ENCODE assay signal across 2 cellular contexts in the genomic region with DNA sequence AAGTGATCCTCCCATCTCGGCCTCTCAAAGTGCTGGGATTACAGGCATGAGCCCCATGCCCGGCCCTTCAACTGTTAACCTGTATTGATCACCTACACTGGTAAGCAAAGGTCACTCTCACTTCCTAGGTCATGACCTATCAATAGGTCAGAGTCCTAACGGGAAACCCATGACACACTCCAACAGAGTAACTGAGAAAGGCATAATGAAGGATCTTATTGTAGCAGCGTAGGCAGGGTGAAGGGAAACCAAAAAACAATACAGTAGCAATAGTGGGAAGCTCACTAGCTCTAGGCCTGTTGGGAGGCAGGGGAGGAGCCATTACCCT.
TF ChIP-seq lines count a peak whose summit lies in the region.

No MANE protein-coding gene starts in this region.

TF ChIP-seq in GM12878, 131 proteins besides CTCF, POLR2A, EP300 and RAD21:
- no peak for TF ChIP-seq IKZF1 (conservative IDR thresholded peaks at IDR 0.05)
- no peak for TF ChIP-seq PRDM15 (CRISPR knock-in tag; IDR thresholded peaks at IDR 0.05)
- no peak for TF ChIP-seq SMAD1 (IDR thresholded peaks at IDR 0.05; ENCODE audit: low read depth, partially characterized antibody)
- TF ChIP-seq TBL1XR1 (IDR thresholded peaks at IDR 0.05; ENCODE audit: low read depth, low read length) = no peak
- no peak for TF ChIP-seq JUNB (IDR thresholded peaks at IDR 0.05)
- 0 out of 2 replicates have a peak, but pooled peaks have one; percentile 20 for TF ChIP-seq NR2F1 (conservative IDR thresholded peaks at IDR 0.05)

TF ChIP-seq in liver, 16 proteins besides CTCF, POLR2A, EP300 and RAD21:
- TF ChIP-seq, protein P1, sequence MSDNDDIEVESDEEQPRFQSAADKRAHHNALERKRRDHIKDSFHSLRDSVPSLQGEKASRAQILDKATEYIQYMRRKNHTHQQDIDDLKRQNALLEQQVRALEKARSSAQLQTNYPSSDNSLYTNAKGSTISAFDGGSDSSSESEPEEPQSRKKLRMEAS (IDR thresholded peaks at IDR 0.05) = peak; percentile 86
- TF ChIP-seq, protein P2, sequence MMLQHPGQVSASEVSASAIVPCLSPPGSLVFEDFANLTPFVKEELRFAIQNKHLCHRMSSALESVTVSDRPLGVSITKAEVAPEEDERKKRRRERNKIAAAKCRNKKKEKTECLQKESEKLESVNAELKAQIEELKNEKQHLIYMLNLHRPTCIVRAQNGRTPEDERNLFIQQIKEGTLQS (IDR thresholded peaks at IDR 0.05) = peak; percentile 23
- peak; percentile 48 to 57 for TF ChIP-seq EGR1 (IDR thresholded peaks at IDR 0.05; ENCODE audit: low read depth in 2 of 2)
- TF ChIP-seq HNF4A (conservative IDR thresholded peaks at IDR 0.05) = peak; percentile 93 to 97
- TF ChIP-seq YY1 (IDR thresholded peaks at IDR 0.05) = no peak
- TF ChIP-seq SP1 (IDR thresholded peaks at IDR 0.05) = peak; percentile 94
- peak; percentile 61 to 83 for TF ChIP-seq JUND (IDR thresholded peaks at IDR 0.05)
- no peak for TF ChIP-seq TAF1 (conservative IDR thresholded peaks at IDR 0.05)
- TF ChIP-seq HNF4G (IDR thresholded peaks at IDR 0.05) = peak; percentile 91
- peak; percentile 99 for TF ChIP-seq NR2F2 (IDR thresholded peaks at IDR 0.05)
- TF ChIP-seq RXRA (IDR thresholded peaks at IDR 0.05) = peak; percentile 94 to 99
- TF ChIP-seq FOXA2 (IDR thresholded peaks at IDR 0.05) = no peak
